Comparison of ENCODE assay signal across 8 cellular contexts in the genomic region with DNA sequence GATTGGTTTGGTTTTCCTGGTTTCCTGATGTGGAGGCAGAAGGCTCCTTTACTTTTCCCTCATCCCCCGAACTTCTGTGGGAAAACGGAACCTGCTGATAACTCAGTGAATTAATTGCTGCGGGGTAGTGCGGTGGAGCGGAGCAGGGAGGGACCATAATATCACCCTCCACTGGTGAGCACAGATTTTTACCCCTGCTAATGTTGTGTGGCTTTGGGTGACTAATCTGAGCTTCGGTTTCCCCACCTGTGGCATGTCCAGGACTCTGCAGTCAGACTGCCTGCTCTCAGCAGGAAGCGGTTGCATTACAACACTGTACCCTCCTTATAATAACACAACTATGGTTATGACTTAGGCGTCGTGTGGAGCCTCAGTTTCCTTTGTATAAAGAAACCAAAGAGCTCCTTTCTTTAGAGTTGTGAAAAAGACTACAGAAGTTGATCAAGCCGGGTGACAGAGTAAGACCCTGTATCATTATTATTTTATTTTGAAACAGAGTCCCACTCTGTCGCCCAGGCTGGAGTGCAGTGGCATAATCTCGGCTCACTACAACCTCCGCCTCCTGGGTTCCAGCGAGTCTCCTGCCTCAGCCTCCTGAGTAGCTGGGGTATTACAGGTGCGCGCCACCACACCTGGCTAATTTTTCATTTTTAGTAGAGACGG. TPM values are rescaled to one million over a fixed set of nuclear protein-coding genes. Genes with fewer than 3 reads are reported as not detected.
DNase-seq lines count a peak whose midpoint lies in the region; ATAC-seq and TF ChIP-seq lines count a peak whose summit lies in the region.

No MANE protein-coding gene starts in this region.

- H3K36me3 ChIP-seq in GM23338 (ENCODE audit: insufficient read depth) (no peaks in the 10 kb centered on the region), urinary bladder (ENCODE audit: insufficient read depth) (no peaks in the 10 kb centered on the region)

- peaks cover 19% of the 10 kb centered on the region for H3K79me2 ChIP-seq in GM23338 (replicated peaks; ENCODE audit: insufficient read depth)

- no peak overlapping the region for H2AFZ ChIP-seq in GM23338

- 67% methylated on average over 17 of the region's 17 CpGs for WGBS in urinary bladder

- H4K20me1 ChIP-seq in GM23338 (replicated peaks; ENCODE audit: insufficient read depth): no peaks in the 10 kb centered on the region

- peaks cover 13% of the 10 kb centered on the region for H3K36me3 Mint-ChIP-seq in GM23338 (ENCODE audit: low read depth)
- no peaks in the 10 kb centered on the region for H3K36me3 Mint-ChIP-seq in activated T-helper 1 cell treated with anti-CD3 and anti-CD28 coated beads, Interleukin-12 subunit alpha, Interleukin-12 subunit beta, Interleukin-2, Interleukin-4 antibody, amounts not matched to agents 30 ng/mL and 10 ng/mL and 1 ng/mL, durations not matched to agents 14 hours and 24 hours and 36 hours (ENCODE audit: low read depth)

- no peak for TF ChIP-seq CTCF in GM12865 (IDR thresholded peaks at IDR 0.05; ENCODE audit: insufficient read depth, low read depth, low read length, missing control alignments)
- TF ChIP-seq CTCF in GM23338 (conservative IDR thresholded peaks at IDR 0.05; ENCODE audit: low read depth in 2 of 2): no peak

- H3K4me3 ChIP-seq in GM12865 (ENCODE audit: low read depth, low read length): peak overlapping the region; percentile 24; the same call in 1 of the 2 replicates
- no peak overlapping the region for H3K4me3 ChIP-seq in GM23338
- H3K4me3 ChIP-seq in urinary bladder (ENCODE audit: low read depth, low read length): no peak overlapping the region

- H3K27ac Mint-ChIP-seq in GM23338: no peak overlapping the region; the same call in 1 of the 2 replicates
- H3K27ac Mint-ChIP-seq in activated T-helper 1 cell treated with anti-CD3 and anti-CD28 coated beads, Interleukin-12 subunit alpha, Interleukin-12 subunit beta, Interleukin-2, Interleukin-4 antibody, amounts not matched to agents 30 ng/mL and 10 ng/mL and 1 ng/mL, durations not matched to agents 14 hours and 24 hours and 36 hours: no peak overlapping the region

- H3K27ac ChIP-seq in GM23338 (ENCODE audit: low read depth) (no peak overlapping the region), urinary bladder (ENCODE audit: low read depth) (peak overlapping the region; percentile 81)

- no peak for ATAC-seq in GM23338

- peaks cover 30% of the 10 kb centered on the region for H3K4me1 Mint-ChIP-seq in GM23338
- H3K4me1 Mint-ChIP-seq in activated T-helper 1 cell treated with anti-CD3 and anti-CD28 coated beads, Interleukin-12 subunit alpha, Interleukin-12 subunit beta, Interleukin-2, Interleukin-4 antibody, amounts not matched to agents 30 ng/mL and 10 ng/mL and 1 ng/mL, durations not matched to agents 14 hours and 24 hours and 36 hours (ENCODE audit: low read depth): peaks cover 35% of the 10 kb centered on the region

- DNase-seq in GM12865 (ENCODE audit: low read depth): peak; percentile 93
- DNase-seq in GM23338 (ENCODE audit: low spot score): no peak
- DNase-seq in NCI-H774 (lab: John Stamatoyannopoulos, UW): peak; percentile 12
- peak; percentile 22 for DNase-seq in activated T-helper 1 cell treated with anti-CD3 and anti-CD28 coated beads, Interleukin-12 subunit alpha, Interleukin-12 subunit beta, Interleukin-2, Interleukin-4 antibody, amounts not matched to agents 30 ng/mL and 10 ng/mL and 1 ng/mL, durations not matched to agents 14 hours and 24 hours and 36 hours (ENCODE audit: low spot score)
- peak; percentile 71 for DNase-seq in left kidney (ENCODE audit: low read depth, low spot score)
- DNase-seq in AG08396 (ENCODE audit: low spot score): no peak
- DNase-seq in HUDEP-2 (lab: John Stamatoyannopoulos, UW; ENCODE audit: unreplicated experiment in 76 of 76): no peak

- H3K27me3 Mint-ChIP-seq in GM23338 (ENCODE audit: insufficient read depth, low read depth, poor library complexity): peaks cover 41% of the 10 kb centered on the region
- H3K27me3 Mint-ChIP-seq in activated T-helper 1 cell treated with anti-CD3 and anti-CD28 coated beads, Interleukin-12 subunit alpha, Interleukin-12 subunit beta, Interleukin-2, Interleukin-4 antibody, amounts not matched to agents 30 ng/mL and 10 ng/mL and 1 ng/mL, durations not matched to agents 14 hours and 24 hours and 36 hours (ENCODE audit: insufficient read depth): peaks cover 45% of the 10 kb centered on the region

- peaks cover 34% of the 10 kb centered on the region for H3F3A ChIP-seq in GM23338 (replicated peaks; ENCODE audit: low read depth)

- no peaks in the 10 kb centered on the region for H3K27me3 ChIP-seq in GM23338 (ENCODE audit: insufficient read depth)

- H3K9me3 Mint-ChIP-seq in GM23338: peaks cover 5% of the 10 kb centered on the region; the same call in 1 of the 3 replicates
- no peaks in the 10 kb centered on the region for H3K9me3 Mint-ChIP-seq in activated T-helper 1 cell treated with anti-CD3 and anti-CD28 coated beads, Interleukin-12 subunit alpha, Interleukin-12 subunit beta, Interleukin-2, Interleukin-4 antibody, amounts not matched to agents 30 ng/mL and 10 ng/mL and 1 ng/mL, durations not matched to agents 14 hours and 24 hours and 36 hours

- no peaks in the 10 kb centered on the region for H3K9me2 ChIP-seq in GM23338 (ENCODE audit: insufficient read depth)

- peak overlapping the region; percentile 35; the same call in 1 of the 2 replicates for H3K4me2 ChIP-seq in GM23338

- peak overlapping the region; percentile 20; the same call in 1 of the 3 replicates for H3K4me3 Mint-ChIP-seq in GM23338
- peak overlapping the region; percentile 27 for H3K4me3 Mint-ChIP-seq in activated T-helper 1 cell treated with anti-CD3 and anti-CD28 coated beads, Interleukin-12 subunit alpha, Interleukin-12 subunit beta, Interleukin-2, Interleukin-4 antibody, amounts not matched to agents 30 ng/mL and 10 ng/mL and 1 ng/mL, durations not matched to agents 14 hours and 24 hours and 36 hours

- H3K4me1 ChIP-seq in GM23338 (ENCODE audit: insufficient read depth): peaks cover 35% of the 10 kb centered on the region
- no peaks in the 10 kb centered on the region for H3K4me1 ChIP-seq in urinary bladder (ENCODE audit: insufficient read depth)

- intact Hi-C loops in activated T-helper 1 cell treated with anti-CD3 and anti-CD28 coated beads, Interleukin-12 subunit alpha, Interleukin-12 subunit beta, Interleukin-2, Interleukin-4 antibody, amounts not matched to agents 30 ng/mL and 10 ng/mL and 1 ng/mL, durations not matched to agents 14 hours and 24 hours and 36 hours (cut with micrococcal nuclease): loop anchor here (10.0 kb wide), 1 partner anchor 752 kb away; the partner anchor contains the start of gene ASXL1

TF ChIP-seq in GM23338, 12 proteins besides CTCF, POLR2A, EP300 and RAD21 (continues in another document):
- no peak for TF ChIP-seq ZNF114 (CRISPR knock-in tag; IDR thresholded peaks at IDR 0.05)

RNA-seq across cellular contexts. Expression of gene ID1, which starts 2.2 kb away (rescaled TPM):
- 452 and 479 TPM in 2 replicates for total RNA-seq in GM23338 (2014; rRNA removed; shearing (Covaris generic))
- polyA plus RNA-seq in GM23338 (2016; fragmentation: Nextera tagmentation; extraction: Ambion mirVana) (221 and 224 TPM in 2 replicates), urinary bladder (683 TPM)
- total RNA-seq in activated T-helper 1 cell treated with anti-CD3 and anti-CD28 coated beads, Interleukin-12 subunit alpha, Interleukin-12 subunit beta, Interleukin-2, Interleukin-4 antibody, amounts not matched to agents 30 ng/mL and 10 ng/mL and 1 ng/mL, durations not matched to agents 14 hours and 24 hours and 36 hours: 3.4 and 4.0 TPM in 2 replicates
- total RNA-seq in urinary bladder: 500 TPM

RNA-seq across cellular contexts. Expression of gene COX4I2, which starts 34.8 kb away (rescaled TPM):
- not detected in 2 replicates for total RNA-seq in GM23338 (2014; rRNA removed; shearing (Covaris generic))
- polyA plus RNA-seq in GM23338 (2016; fragmentation: Nextera tagmentation; extraction: Ambion mirVana) (0.63 and 1.1 TPM in 2 replicates), urinary bladder (10.1 TPM)
- not detected in 2 replicates for total RNA-seq in activated T-helper 1 cell treated with anti-CD3 and anti-CD28 coated beads, Interleukin-12 subunit alpha, Interleukin-12 subunit beta, Interleukin-2, Interleukin-4 antibody, amounts not matched to agents 30 ng/mL and 10 ng/mL and 1 ng/mL, durations not matched to agents 14 hours and 24 hours and 36 hours
- 4.8 TPM for total RNA-seq in urinary bladder

Comparison
In these comparisons a context has a peak if more than half of its experiments do, and no peak if none do; other contexts are left out.
1. DNase-seq: peak in GM12865 (single experiment), NCI-H774 (single experiment), activated T-helper 1 cell treated with anti-CD3 and anti-CD28 coated beads, Interleukin-12 subunit alpha, Interleukin-12 subunit beta, Interleukin-2, Interleukin-4 antibody, amounts not matched to agents 30 ng/mL and 10 ng/mL and 1 ng/mL, durations not matched to agents 14 hours and 24 hours and 36 hours (single experiment) and left kidney (single experiment); none in GM23338 (single experiment), AG08396 (single experiment) and HUDEP-2 (0 of 76).
2. RNA of gene ID1, which starts 2.2 kb away (total RNA-seq): 500 TPM in urinary bladder (single experiment) and 452 to 479 TPM in GM23338; 3.4 to 4.0 TPM in activated T-helper 1 cell treated with anti-CD3 and anti-CD28 coated beads, Interleukin-12 subunit alpha, Interleukin-12 subunit beta, Interleukin-2, Interleukin-4 antibody, amounts not matched to agents 30 ng/mL and 10 ng/mL and 1 ng/mL, durations not matched to agents 14 hours and 24 hours and 36 hours; every median in the first group is over 10 times any median in the second.